10 cellular contexts compared by ENCODE assay signal in genomic region chr10:14382022-14382421, GRCh38. TPM values are rescaled to one million over a fixed set of nuclear protein-coding genes. Genes with fewer than 3 reads are reported as not detected.
DNase-seq lines count a peak whose midpoint lies in the region; ATAC-seq, FAIRE-seq and TF ChIP-seq lines count a peak whose summit lies in the region.
"Had no signal": no experiment of that assay in that cellular context is flagged by ENCODE, and none has a peak within 500 bp of the region (broad histone marks: within the 10 kb centered on the region; RNA-seq: fewer than 3 reads in every experiment).

No MANE protein-coding gene starts in this region.

- peak; percentile 65 for ATAC-seq in HG02798 (IDR thresholded peaks at IDR 0.05; ENCODE audit: poor library complexity, unreplicated experiment)
- ATAC-seq in HG03108 (IDR thresholded peaks at IDR 0.05; ENCODE audit: unreplicated experiment): no peak

- no peak overlapping the region for H3K27ac ChIP-seq in SJCRH30

- H3K36me3 Mint-ChIP-seq in osteocyte (ENCODE audit: unreplicated experiment): no peaks in the 10 kb centered on the region

- peak overlapping the region; percentile 72 for H3K27ac Mint-ChIP-seq in osteocyte (ENCODE audit: unreplicated experiment)

- H3K4me1 ChIP-seq in SJCRH30: no peaks in the 10 kb centered on the region

- H3K27me3 ChIP-seq in SJCRH30: no peaks in the 10 kb centered on the region

- H3K9me3 Mint-ChIP-seq in osteocyte (ENCODE audit: unreplicated experiment): peaks cover 4% of the 10 kb centered on the region

- H3K36me3 ChIP-seq in SJCRH30: no peaks in the 10 kb centered on the region

- DNase-seq in activated T-cell treated with anti-CD3 and anti-CD28 coated beads for 4 hours: peak; percentile 43
- no peak for DNase-seq in osteocyte (ENCODE audit: extremely low spot score, unreplicated experiment)
- DNase-seq in SIG-M5 treated with dmso at 0.1 percent for 504 hours (lab: John Stamatoyannopoulos, UW; ENCODE audit: unreplicated experiment): no peak
- DNase-seq in SJCRH30: no peak
- DNase-seq in mesenteric fat pad (ENCODE audit: low spot score): no peak
- DNase-seq: GF-D8, KBM-7 had no signal

- no peak for TF ChIP-seq CTCF in osteocyte (IDR thresholded peaks at IDR 0.05)

- no peak overlapping the region for H3K4me3 Mint-ChIP-seq in osteocyte (ENCODE audit: unreplicated experiment)

- H3K4me1 Mint-ChIP-seq in osteocyte (ENCODE audit: unreplicated experiment): peaks cover 58% of the 10 kb centered on the region

- H3K9me3 ChIP-seq in SJCRH30 (replicated peaks): no peaks in the 10 kb centered on the region

- no peak overlapping the region for H3K4me3 ChIP-seq in SJCRH30

- peak; percentile 99 for FAIRE-seq in G401.6 (lab: Jason Lieb, UNC)

- H3K27me3 Mint-ChIP-seq in osteocyte (ENCODE audit: unreplicated experiment): no peaks in the 10 kb centered on the region

RNA-seq across cellular contexts. Expression of gene FRMD4A, which starts 51.3 kb away (rescaled TPM):
- total RNA-seq in osteocyte: 236 and 267 TPM in 2 replicates
- total RNA-seq in SJCRH30 (2014; rRNA removed; shearing (Covaris generic)): 17.1 and 18.1 TPM in 2 replicates
- total RNA-seq in mesenteric fat pad: 188 TPM
